1 cellular context compared by ENCODE assay signal in the genomic region with DNA sequence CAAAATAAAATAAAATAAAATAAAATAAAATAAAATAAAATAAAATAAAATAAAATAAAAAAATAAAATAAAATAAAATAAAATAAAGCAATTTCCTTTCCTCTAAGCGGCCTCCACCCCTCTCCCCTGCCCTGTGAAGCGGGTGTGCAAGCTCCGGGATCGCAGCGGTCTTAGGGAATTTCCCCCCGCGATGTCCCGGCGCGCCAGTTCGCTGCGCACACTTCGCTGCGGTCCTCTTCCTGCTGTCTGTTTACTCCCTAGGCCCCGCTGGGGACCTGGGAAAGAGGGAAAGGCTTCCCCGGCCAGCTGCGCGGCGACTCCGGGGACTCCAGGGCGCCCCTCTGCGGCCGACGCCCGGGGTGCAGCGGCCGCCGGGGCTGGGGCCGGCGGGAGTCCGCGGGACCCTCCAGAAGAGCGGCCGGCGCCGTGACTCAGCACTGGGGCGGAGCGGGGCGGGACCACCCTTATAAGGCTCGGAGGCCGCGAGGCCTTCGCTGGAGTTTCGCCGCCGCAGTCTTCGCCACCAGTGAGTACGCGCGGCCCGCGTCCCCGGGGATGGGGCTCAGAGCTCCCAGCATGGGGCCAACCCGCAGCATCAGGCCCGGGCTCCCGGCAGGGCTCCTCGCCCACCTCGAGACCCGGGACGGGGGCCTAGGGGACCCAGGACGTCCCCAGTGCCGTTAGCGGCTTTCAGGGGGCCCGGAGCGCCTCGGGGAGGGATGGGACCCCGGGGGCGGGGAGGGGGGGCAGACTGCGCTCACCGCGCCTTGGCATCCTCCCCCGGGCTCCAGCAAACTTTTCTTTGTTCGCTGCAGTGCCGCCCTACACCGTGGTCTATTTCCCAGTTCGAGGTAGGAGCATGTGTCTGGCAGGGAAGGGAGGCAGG.
TF ChIP-seq lines count a peak whose summit lies in the region.

A gene (plus strand): TSS at position 494 of the 886 bp plus-strand sequence. CDS start 32 bp downstream, at position 526.

TF ChIP-seq in K562, 482 proteins besides CTCF, POLR2A, EP300 and RAD21 (continued from another document and continues in another):
- TF ChIP-seq, protein P1, sequence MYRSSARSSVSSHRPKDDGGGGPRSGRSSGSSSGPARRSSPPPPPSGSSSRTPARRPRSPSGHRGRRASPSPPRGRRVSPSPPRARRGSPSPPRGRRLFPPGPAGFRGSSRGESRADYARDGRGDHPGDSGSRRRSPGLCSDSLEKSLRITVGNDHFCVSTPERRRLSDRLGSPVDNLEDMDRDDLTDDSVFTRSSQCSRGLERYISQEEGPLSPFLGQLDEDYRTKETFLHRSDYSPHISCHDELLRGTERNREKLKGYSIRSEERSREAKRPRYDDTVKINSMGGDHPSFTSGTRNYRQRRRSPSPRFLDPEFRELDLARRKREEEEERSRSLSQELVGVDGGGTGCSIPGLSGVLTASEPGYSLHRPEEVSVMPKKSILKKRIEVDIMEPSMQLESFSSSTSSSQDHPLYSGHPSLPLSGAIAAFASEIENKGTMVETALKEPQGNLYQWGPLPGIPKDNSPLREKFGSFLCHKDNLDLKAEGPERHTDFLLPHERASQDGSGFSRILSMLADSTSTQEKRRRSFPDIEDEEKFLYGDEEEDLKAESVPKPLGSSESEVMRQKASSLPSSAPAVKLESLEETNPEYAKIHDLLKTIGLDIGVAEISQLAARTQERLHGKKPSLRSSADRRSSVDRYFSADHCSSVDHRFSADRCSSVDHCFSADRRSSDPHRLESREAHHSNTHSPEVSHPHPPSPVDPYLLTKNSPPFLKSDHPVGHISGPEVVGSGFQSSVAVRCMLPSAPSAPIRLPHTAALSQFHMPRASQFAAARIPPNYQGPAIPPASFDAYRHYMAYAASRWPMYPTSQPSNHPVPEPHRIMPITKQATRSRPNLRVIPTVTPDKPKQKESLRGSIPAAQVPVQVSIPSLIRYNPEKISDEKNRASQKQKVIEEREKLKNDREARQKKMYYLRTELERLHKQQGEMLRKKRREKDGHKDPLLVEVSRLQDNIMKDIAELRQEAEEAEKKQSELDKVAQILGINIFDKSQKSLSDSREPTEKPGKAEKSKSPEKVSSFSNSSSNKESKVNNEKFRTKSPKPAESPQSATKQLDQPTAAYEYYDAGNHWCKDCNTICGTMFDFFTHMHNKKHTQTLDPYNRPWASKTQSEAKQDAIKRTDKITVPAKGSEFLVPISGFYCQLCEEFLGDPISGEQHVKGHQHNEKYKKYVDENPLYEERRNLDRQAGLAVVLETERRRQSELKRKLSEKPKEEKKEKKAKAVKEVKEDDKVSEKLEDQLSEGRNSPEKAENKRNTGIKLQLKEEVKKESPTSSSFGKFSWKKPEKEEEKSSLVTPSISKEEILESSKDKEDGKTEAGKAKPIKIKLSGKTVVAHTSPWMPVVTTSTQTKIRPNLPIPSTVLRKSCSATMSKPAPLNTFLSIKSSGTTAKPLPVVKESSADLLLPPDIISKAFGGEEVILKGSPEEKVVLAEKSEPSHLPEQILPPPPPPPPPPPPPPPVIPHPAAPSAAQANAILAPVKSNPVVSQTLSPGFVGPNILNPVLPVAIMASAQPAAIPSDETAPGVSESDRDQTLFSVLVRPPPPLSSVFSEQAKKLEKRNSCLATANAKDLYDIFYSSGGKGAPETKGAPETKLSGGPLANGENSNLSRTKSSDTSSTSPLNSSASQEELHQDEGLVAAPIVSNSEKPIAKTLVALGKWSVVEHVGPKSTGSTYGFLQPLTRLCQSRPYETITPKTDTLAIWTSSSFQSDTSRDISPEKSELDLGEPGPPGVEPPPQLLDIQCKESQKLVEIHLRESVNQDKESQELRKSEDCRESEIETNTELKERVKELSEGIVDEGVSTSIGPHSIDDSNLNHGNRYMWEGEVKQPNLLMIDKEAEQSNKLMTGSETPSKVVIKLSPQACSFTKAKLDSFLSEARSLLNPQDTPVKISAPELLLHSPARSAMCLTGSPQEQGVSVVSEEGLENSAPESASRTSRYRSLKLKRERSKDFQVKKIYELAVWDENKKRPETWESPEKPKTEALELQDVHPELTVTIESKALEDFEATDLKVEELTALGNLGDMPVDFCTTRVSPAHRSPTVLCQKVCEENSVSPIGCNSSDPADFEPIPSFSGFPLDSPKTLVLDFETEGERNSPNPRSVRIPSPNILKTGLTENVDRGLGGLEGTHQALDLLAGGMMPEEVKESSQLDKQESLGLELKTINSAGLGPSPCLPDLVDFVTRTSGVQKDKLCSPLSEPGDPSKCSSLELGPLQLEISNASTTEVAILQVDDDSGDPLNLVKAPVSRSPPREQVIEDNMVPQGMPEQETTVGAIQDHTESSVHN (IDR thresholded peaks at IDR 0.05; ENCODE audit: borderline replicate concordance in 1 of 2, low read depth in 1 of 2), result no peak
- no peak for TF ChIP-seq ZNF121 (CRISPR knock-in tag; conservative IDR thresholded peaks at IDR 0.05)
- TF ChIP-seq ZKSCAN1 (IDR thresholded peaks at IDR 0.05; ENCODE audit: low read depth, low read length), result peak; percentile 39; the same call in 1 of the 2 replicates
- TF ChIP-seq MCM5 (IDR thresholded peaks at IDR 0.05; ENCODE audit: low read depth), result no peak
- peak; percentile 11; the same call in 1 of the 2 replicates for TF ChIP-seq ZNF384 (IDR thresholded peaks at IDR 0.05; ENCODE audit: low read depth, low read length)
- TF ChIP-seq BHLHE40 (IDR thresholded peaks at IDR 0.05; ENCODE audit: low read length), result peak; percentile 46; the same call in 1 of the 2 replicates
- no peak for TF ChIP-seq SMARCC2 (IDR thresholded peaks at IDR 0.05; ENCODE audit: low read depth)
- TF ChIP-seq TEAD1 (CRISPR knock-in tag; IDR thresholded peaks at IDR 0.05), result peak; percentile 4 to 91; a peak in 2 of 4 replicates
- TF ChIP-seq NFRKB (IDR thresholded peaks at IDR 0.05; ENCODE audit: low read depth), result no peak
- TF ChIP-seq, protein P2, sequence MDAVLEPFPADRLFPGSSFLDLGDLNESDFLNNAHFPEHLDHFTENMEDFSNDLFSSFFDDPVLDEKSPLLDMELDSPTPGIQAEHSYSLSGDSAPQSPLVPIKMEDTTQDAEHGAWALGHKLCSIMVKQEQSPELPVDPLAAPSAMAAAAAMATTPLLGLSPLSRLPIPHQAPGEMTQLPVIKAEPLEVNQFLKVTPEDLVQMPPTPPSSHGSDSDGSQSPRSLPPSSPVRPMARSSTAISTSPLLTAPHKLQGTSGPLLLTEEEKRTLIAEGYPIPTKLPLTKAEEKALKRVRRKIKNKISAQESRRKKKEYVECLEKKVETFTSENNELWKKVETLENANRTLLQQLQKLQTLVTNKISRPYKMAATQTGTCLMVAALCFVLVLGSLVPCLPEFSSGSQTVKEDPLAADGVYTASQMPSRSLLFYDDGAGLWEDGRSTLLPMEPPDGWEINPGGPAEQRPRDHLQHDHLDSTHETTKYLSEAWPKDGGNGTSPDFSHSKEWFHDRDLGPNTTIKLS (IDR thresholded peaks at IDR 0.05; ENCODE audit: borderline replicate concordance, low read depth), result peak; percentile 36
- no peak for TF ChIP-seq HMG20B (CRISPR knock-in tag; IDR thresholded peaks at IDR 0.05)
- TF ChIP-seq RBM34 (IDR thresholded peaks at IDR 0.05; ENCODE audit: borderline replicate concordance, insufficient read depth, low read length), result no peak
- TF ChIP-seq, protein P3, sequence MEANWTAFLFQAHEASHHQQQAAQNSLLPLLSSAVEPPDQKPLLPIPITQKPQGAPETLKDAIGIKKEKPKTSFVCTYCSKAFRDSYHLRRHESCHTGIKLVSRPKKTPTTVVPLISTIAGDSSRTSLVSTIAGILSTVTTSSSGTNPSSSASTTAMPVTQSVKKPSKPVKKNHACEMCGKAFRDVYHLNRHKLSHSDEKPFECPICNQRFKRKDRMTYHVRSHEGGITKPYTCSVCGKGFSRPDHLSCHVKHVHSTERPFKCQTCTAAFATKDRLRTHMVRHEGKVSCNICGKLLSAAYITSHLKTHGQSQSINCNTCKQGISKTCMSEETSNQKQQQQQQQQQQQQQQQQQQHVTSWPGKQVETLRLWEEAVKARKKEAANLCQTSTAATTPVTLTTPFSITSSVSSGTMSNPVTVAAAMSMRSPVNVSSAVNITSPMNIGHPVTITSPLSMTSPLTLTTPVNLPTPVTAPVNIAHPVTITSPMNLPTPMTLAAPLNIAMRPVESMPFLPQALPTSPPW (CRISPR knock-in tag; IDR thresholded peaks at IDR 0.05), result peak; percentile 57; the same call in 1 of the 2 replicates
- TF ChIP-seq ZNF75A (CRISPR knock-in tag; IDR thresholded peaks at IDR 0.05), result peak; percentile 87
- TF ChIP-seq, protein P4, sequence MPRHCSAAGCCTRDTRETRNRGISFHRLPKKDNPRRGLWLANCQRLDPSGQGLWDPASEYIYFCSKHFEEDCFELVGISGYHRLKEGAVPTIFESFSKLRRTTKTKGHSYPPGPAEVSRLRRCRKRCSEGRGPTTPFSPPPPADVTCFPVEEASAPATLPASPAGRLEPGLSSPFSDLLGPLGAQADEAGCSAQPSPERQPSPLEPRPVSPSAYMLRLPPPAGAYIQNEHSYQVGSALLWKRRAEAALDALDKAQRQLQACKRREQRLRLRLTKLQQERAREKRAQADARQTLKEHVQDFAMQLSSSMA (CRISPR knock-in tag; IDR thresholded peaks at IDR 0.05), result no peak
- TF ChIP-seq NCOR1 (IDR thresholded peaks at IDR 0.05), result peak; percentile 45
- TF ChIP-seq ETV5 (CRISPR knock-in tag; IDR thresholded peaks at IDR 0.05; ENCODE audit: low read depth), result no peak; the same call in 1 of the 2 replicates
- TF ChIP-seq TEAD4 (IDR thresholded peaks at IDR 0.05; ENCODE audit: low read length), result no peak
- peak; percentile 84; the same call in 1 of the 2 replicates for TF ChIP-seq TEAD4 (CRISPR knock-in tag; IDR thresholded peaks at IDR 0.05; ENCODE audit: borderline replicate concordance)
- peak; percentile 92 for TF ChIP-seq POLR2B (IDR thresholded peaks at IDR 0.05; ENCODE audit: low read depth, partially characterized antibody)
- peak; percentile 51; the same call in 1 of the 2 replicates for TF ChIP-seq GABPB1 (CRISPR knock-in tag; IDR thresholded peaks at IDR 0.05)
- no peak for TF ChIP-seq STAG1 (CRISPR knock-in tag; IDR thresholded peaks at IDR 0.05; ENCODE audit: borderline replicate concordance)
- no peak for TF ChIP-seq ZNF23 (CRISPR knock-in tag; IDR thresholded peaks at IDR 0.05)
- TF ChIP-seq ZNF766 (CRISPR knock-in tag; conservative IDR thresholded peaks at IDR 0.05), result 0 out of 2 replicates have a peak, but pooled peaks have one; percentile 21
- no peak for TF ChIP-seq XRCC4 (IDR thresholded peaks at IDR 0.05; ENCODE audit: extremely low read depth, insufficient read depth, insufficient read length)
- TF ChIP-seq MAFF (IDR thresholded peaks at IDR 0.05; ENCODE audit: low read length), result no peak; the same call in 1 of the 2 replicates
- TF ChIP-seq CHD4 (IDR thresholded peaks at IDR 0.05; ENCODE audit: insufficient read depth, insufficient replicate concordance, low read depth, low read length, poor library complexity, severe bottlenecking), result no peak
- TF ChIP-seq HDAC6 (IDR thresholded peaks at IDR 0.05; ENCODE audit: low read depth, low read length), result no peak
- TF ChIP-seq NUFIP1 (IDR thresholded peaks at IDR 0.05; ENCODE audit: partially characterized antibody), result no peak
- TF ChIP-seq ZNF778 (CRISPR knock-in tag; IDR thresholded peaks at IDR 0.05), result no peak
- TF ChIP-seq ZC3H11A (IDR thresholded peaks at IDR 0.05; ENCODE audit: low read depth, low read length), result no peak
- TF ChIP-seq, protein P5, sequence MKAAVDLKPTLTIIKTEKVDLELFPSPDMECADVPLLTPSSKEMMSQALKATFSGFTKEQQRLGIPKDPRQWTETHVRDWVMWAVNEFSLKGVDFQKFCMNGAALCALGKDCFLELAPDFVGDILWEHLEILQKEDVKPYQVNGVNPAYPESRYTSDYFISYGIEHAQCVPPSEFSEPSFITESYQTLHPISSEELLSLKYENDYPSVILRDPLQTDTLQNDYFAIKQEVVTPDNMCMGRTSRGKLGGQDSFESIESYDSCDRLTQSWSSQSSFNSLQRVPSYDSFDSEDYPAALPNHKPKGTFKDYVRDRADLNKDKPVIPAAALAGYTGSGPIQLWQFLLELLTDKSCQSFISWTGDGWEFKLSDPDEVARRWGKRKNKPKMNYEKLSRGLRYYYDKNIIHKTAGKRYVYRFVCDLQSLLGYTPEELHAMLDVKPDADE (conservative IDR thresholded peaks at IDR 0.05; ENCODE audit: control insufficient read depth, low read depth, low read length), result peak; percentile 73; the same call in 1 of the 2 replicates
